8 cellular contexts compared by ENCODE assay signal in genomic region chr1:78617615-78618026, GRCh38. TPM values are rescaled to one million over a fixed set of nuclear protein-coding genes. Genes with fewer than 3 reads are reported as not detected.
DNase-seq lines count a peak whose midpoint lies in the region; ATAC-seq, FAIRE-seq and TF ChIP-seq lines count a peak whose summit lies in the region.

No MANE protein-coding gene starts in this region.

- DNase-seq in Daoy (ENCODE audit: low read depth): peak; percentile 85
- DNase-seq in Jurkat, Clone E6-1 (ENCODE audit: low read depth, low spot score): peak; percentile 76
- peak; percentile 66 for DNase-seq in RCC 7860 (ENCODE audit: low spot score)
- peak; percentile 10 for DNase-seq in activated T-helper 1 cell treated with Interleukin-2 at 50 U/mL for 16 hours (ENCODE audit: low read depth)
- DNase-seq in foreskin fibroblast: peak; percentile 71 to 91
- peak; percentile 23 for DNase-seq in occipital lobe (lab: John Stamatoyannopoulos, UW)
- peak; percentile 71 for DNase-seq in urothelium cell line (ENCODE audit: low spot score)

- peak; percentile 44 for ATAC-seq in GM21576 (IDR thresholded peaks at IDR 0.05; ENCODE audit: unreplicated experiment)

- H3K4me3 ChIP-seq in Jurkat, Clone E6-1 (ENCODE audit: low read length): no peak overlapping the region
- H3K4me3 ChIP-seq in foreskin fibroblast (ENCODE audit: low read depth in 1 of 2, low read length in 2 of 2): no peak overlapping the region

- TF ChIP-seq CTCF in foreskin fibroblast (IDR thresholded peaks at IDR 0.05; ENCODE audit: low read depth, low read length): peak; percentile 82

- peak; percentile 81 for FAIRE-seq in RCC 7860 (lab: Jason Lieb, UNC)
- FAIRE-seq in urothelium cell line (lab: Jason Lieb, UNC): no peak

RNA-seq across cellular contexts. Expression of gene IFI44L, which starts 2.6 kb away (rescaled TPM):
- total RNA-seq in Daoy (2014; rRNA removed; shearing (Covaris generic)): 1.5 and 4.5 TPM in 2 replicates
- polyA plus RNA-seq in Jurkat, Clone E6-1 (2012; ENCODE audit: insufficient read depth, insufficient read length): not detected
- total RNA-seq in occipital lobe: 27.5 TPM

RNA-seq across cellular contexts. Expression of gene IFI44, which starts 32.0 kb away (rescaled TPM):
- total RNA-seq in Daoy (2014; rRNA removed; shearing (Covaris generic)): 141 and 171 TPM in 2 replicates
- not detected for polyA plus RNA-seq in Jurkat, Clone E6-1 (2012; ENCODE audit: insufficient read depth, insufficient read length)
- total RNA-seq in occipital lobe: 57.1 TPM

Comparison
In these comparisons a context has a peak if more than half of its experiments do, and no peak if none do; other contexts are left out.
1. DNase-seq: peak in every context shown above with its lines; median percentile 85 in Daoy; 81 in foreskin fibroblast; 76 in Jurkat, Clone E6-1; 71 in urothelium cell line; 66 in RCC 7860; 23 in occipital lobe; 10 in activated T-helper 1 cell treated with Interleukin-2 at 50 U/mL for 16 hours.